8 cellular contexts compared by ENCODE assay signal in genomic region chr7:24979863-24980694, GRCh38. TPM values are rescaled to one million over a fixed set of nuclear protein-coding genes. Genes with fewer than 3 reads are reported as not detected.
DNase-seq lines count a peak whose midpoint lies in the region; ATAC-seq and TF ChIP-seq lines count a peak whose summit lies in the region.

TSS of gene OSBPL3 (minus strand) at chr7:24980178. CDS start at chr7:24892472, 87,706 bp downstream.

- peak; percentile 79 for ATAC-seq in HG02610 (IDR thresholded peaks at IDR 0.05; ENCODE audit: unreplicated experiment)
- peak; percentile 72 for ATAC-seq in activated naive CD8-positive, alpha-beta T cell treated with anti-CD3 and anti-CD28 coated beads, Interleukin-2, amount 10 ng/mL, durations not matched to agents 7 days and 5 days (ENCODE audit: low read depth)

- H3K14ac ChIP-seq in trophoblast cell (ENCODE audit: low read length): peak within 1 kb of the TSS; percentile 91

- H3K4me3 ChIP-seq in SU-DHL-6 (ENCODE audit: insufficient read depth, low read length, poor library complexity, severe bottlenecking): peak within 1 kb of the TSS; percentile 79
- H3K4me3 ChIP-seq in cardiac muscle cell: peak within 1 kb of the TSS; percentile 67
- peak within 1 kb of the TSS; percentile 87 for H3K4me3 ChIP-seq in trophoblast cell (ENCODE audit: low read depth, low read length)
- peak within 1 kb of the TSS; percentile 77 to 98 (median 86) for H3K4me3 ChIP-seq in transverse colon

- intact Hi-C loops in transverse colon (cut with DNase I; ENCODE audit: low total_unique reads): loop anchor here (10.0 kb wide), 2 partner anchors 85 to 155 kb away; no protein-coding TSS in a partner anchor

- peak within 1 kb of the TSS; percentile 93 for H4K12ac ChIP-seq in trophoblast cell (ENCODE audit: low read depth, low read length)

- H3F3A ChIP-seq in SU-DHL-6 (ENCODE audit: insufficient read depth): peaks cover 12% of the 10 kb centered on the region; the same call in 1 of the 2 replicates

- peak within 1 kb of the TSS; percentile 69 for H3K27ac ChIP-seq in SU-DHL-6 (ENCODE audit: low read depth, low read length)
- H3K27ac ChIP-seq in cardiac muscle cell: peak within 1 kb of the TSS; percentile 61
- H3K27ac ChIP-seq in trophoblast cell (ENCODE audit: low read depth, low read length): peak within 1 kb of the TSS; percentile 59
- H3K27ac ChIP-seq in transverse colon: peak within 1 kb of the TSS; percentile 86 to 90 (median 89)

- no peak for TF ChIP-seq EP300 in transverse colon (IDR thresholded peaks at IDR 0.05; ENCODE audit: low read depth)

- peak within 1 kb of the TSS; percentile 73 for H2AFZ ChIP-seq in SU-DHL-6 (ENCODE audit: low read depth, low read length, severe bottlenecking)
- H2AFZ ChIP-seq in trophoblast cell (ENCODE audit: insufficient read depth, low read length, poor library complexity): peak within 1 kb of the TSS; percentile 73

- TF ChIP-seq CTCF in GM10266 (IDR thresholded peaks at IDR 0.05; ENCODE audit: control insufficient read depth, insufficient read depth, low read depth, missing control alignments) (peak; percentile 52), SU-DHL-6 (IDR thresholded peaks at IDR 0.05; ENCODE audit: insufficient read depth, low read length, poor library complexity, severe bottlenecking) (no peak), cardiac muscle cell (IDR thresholded peaks at IDR 0.05; ENCODE audit: low read depth, low read length) (no peak), transverse colon (IDR thresholded peaks at IDR 0.05) (no peak)

- H3K18ac ChIP-seq in trophoblast cell (ENCODE audit: low read length): peak within 1 kb of the TSS; percentile 72

- H3K79me2 ChIP-seq in SU-DHL-6 (ENCODE audit: insufficient read depth, low read length) (peaks cover 49% of the 10 kb centered on the region), trophoblast cell (ENCODE audit: control insufficient read depth, insufficient read depth, low read length, poor library complexity) (peaks cover 4% of the 10 kb centered on the region)

- H3K9me3 Mint-ChIP-seq in activated naive CD8-positive, alpha-beta T cell treated with anti-CD3 and anti-CD28 coated beads, Interleukin-2, amount 10 ng/mL, durations not matched to agents 7 days and 5 days: no peaks in the 10 kb centered on the region

- peak within 1 kb of the TSS; percentile 96 for H4K8ac ChIP-seq in trophoblast cell (ENCODE audit: low read depth, low read length)

- H3K9me3 ChIP-seq in SU-DHL-6 (ENCODE audit: insufficient read depth, low read length): no peaks in the 10 kb centered on the region
- H3K9me3 ChIP-seq in cardiac muscle cell (ENCODE audit: low read depth): no peaks in the 10 kb centered on the region
- H3K9me3 ChIP-seq in trophoblast cell (ENCODE audit: insufficient read depth, low read depth, low read length): no peaks in the 10 kb centered on the region
- no peaks in the 10 kb centered on the region for H3K9me3 ChIP-seq in transverse colon

- H2BK5ac ChIP-seq in trophoblast cell (ENCODE audit: low read depth, low read length, poor library complexity): peak within 1 kb of the TSS; percentile 83

- no CpG with 5 or more reads among the region's 81 CpGs for WGBS in trophoblast cell (ENCODE audit: extremely low coverage, insufficient coverage, insufficient read length)
- WGBS in transverse colon (ENCODE audit: low coverage in 1 of 2), 2 donors: 0% methylated on average over 1 to 55 of the region's 81 CpGs

- peaks cover 9% of the 10 kb centered on the region for H3K36me3 Mint-ChIP-seq in activated naive CD8-positive, alpha-beta T cell treated with anti-CD3 and anti-CD28 coated beads, Interleukin-2, amount 10 ng/mL, durations not matched to agents 7 days and 5 days

- peaks cover 34% of the 10 kb centered on the region for H4K20me1 ChIP-seq in SU-DHL-6 (ENCODE audit: low read depth, low read length)

- peaks cover 42% of the 10 kb centered on the region for H3K4me1 Mint-ChIP-seq in activated naive CD8-positive, alpha-beta T cell treated with anti-CD3 and anti-CD28 coated beads, Interleukin-2, amount 10 ng/mL, durations not matched to agents 7 days and 5 days

- H3K4me3 Mint-ChIP-seq in activated naive CD8-positive, alpha-beta T cell treated with anti-CD3 and anti-CD28 coated beads, Interleukin-2, amount 10 ng/mL, durations not matched to agents 7 days and 5 days: peak within 1 kb of the TSS; percentile 86

- no peaks in the 10 kb centered on the region for H3K9me2 ChIP-seq in SU-DHL-6 (replicated peaks; ENCODE audit: insufficient read depth, low read length)

- H2BK12ac ChIP-seq in trophoblast cell (ENCODE audit: low read length): peak within 1 kb of the TSS; percentile 59

- peak within 1 kb of the TSS; percentile 84 for H3K9ac ChIP-seq in SU-DHL-6 (ENCODE audit: low read length)
- H3K9ac ChIP-seq in trophoblast cell (ENCODE audit: low read length): peak within 1 kb of the TSS; percentile 59

- H3K4me1 ChIP-seq in cardiac muscle cell (ENCODE audit: low read depth) (peaks cover 4% of the 10 kb centered on the region), trophoblast cell (ENCODE audit: control insufficient read depth in 1 of 2, insufficient read depth in 2 of 2, low read length in 2 of 2) (peaks cover 8 to 15% of the 10 kb centered on the region in 2 experiments), transverse colon (peaks cover 0 to 30% (median 17%) of the 10 kb centered on the region in 4 donors)

- no peak within 1 kb of the TSS for H3K23ac ChIP-seq in trophoblast cell (ENCODE audit: low read length)

- H3K36me3 ChIP-seq in SU-DHL-6 (ENCODE audit: low read length) (no peaks in the 10 kb centered on the region), cardiac muscle cell (no peaks in the 10 kb centered on the region), trophoblast cell (ENCODE audit: control insufficient read depth in 1 of 2, insufficient read depth in 2 of 2, low read length in 2 of 2) (no peaks in the 10 kb centered on the region), transverse colon (no peaks in the 10 kb centered on the region)

- H2AK5ac ChIP-seq in trophoblast cell (ENCODE audit: low read length): no peak within 1 kb of the TSS

- peak; percentile 71 for TF ChIP-seq POLR2A in transverse colon (IDR thresholded peaks at IDR 0.05)

- no peaks in the 10 kb centered on the region for H3K27me3 ChIP-seq in SU-DHL-6 (ENCODE audit: low read length)
- peaks cover 24% of the 10 kb centered on the region for H3K27me3 ChIP-seq in cardiac muscle cell
- peaks cover 6% of the 10 kb centered on the region for H3K27me3 ChIP-seq in trophoblast cell (ENCODE audit: insufficient read depth, low read length)
- no peaks in the 10 kb centered on the region for H3K27me3 ChIP-seq in transverse colon

- peak within 1 kb of the TSS; percentile 87 for H3K27ac Mint-ChIP-seq in activated naive CD8-positive, alpha-beta T cell treated with anti-CD3 and anti-CD28 coated beads, Interleukin-2, amount 10 ng/mL, durations not matched to agents 7 days and 5 days

- peak within 1 kb of the TSS; percentile 85 for H2BK120ac ChIP-seq in trophoblast cell (ENCODE audit: insufficient read depth, low read length, poor library complexity)

- peaks cover 3% of the 10 kb centered on the region for H3K27me3 Mint-ChIP-seq in activated naive CD8-positive, alpha-beta T cell treated with anti-CD3 and anti-CD28 coated beads, Interleukin-2, amount 10 ng/mL, durations not matched to agents 7 days and 5 days

- peak within 1 kb of the TSS; percentile 37 for H3K4ac ChIP-seq in trophoblast cell (ENCODE audit: low read depth, low read length)

- H4K91ac ChIP-seq in trophoblast cell (ENCODE audit: low read depth, low read length): peak within 1 kb of the TSS; percentile 80

- H3K4me2 ChIP-seq in SU-DHL-6 (ENCODE audit: low read depth, low read length, poor library complexity, severe bottlenecking): peak within 1 kb of the TSS; percentile 77
- H3K4me2 ChIP-seq in trophoblast cell (ENCODE audit: low read length): peak within 1 kb of the TSS; percentile 90

- POLR2A ChIA-PET in activated naive CD8-positive, alpha-beta T cell treated with anti-CD3 and anti-CD28 coated beads, Interleukin-2, amount 10 ng/mL, durations not matched to agents 7 days and 5 days (lab: Charles Lee): interaction anchor here (0.5 to 4.1 kb wide), 21 partner anchors 13 to 1465 kb away, joined by 3 to 50 read pairs (median 7); partner anchors contain the start of gene CYCS

- DNase-seq in GM10266 (ENCODE audit: extremely low spot score): peak; percentile 95
- DNase-seq in NCI-H1105 (lab: John Stamatoyannopoulos, UW): peak; percentile 88
- peak; percentile 98 for DNase-seq in activated naive CD8-positive, alpha-beta T cell treated with anti-CD3 and anti-CD28 coated beads, Interleukin-2, amount 10 ng/mL, durations not matched to agents 7 days and 5 days
- peak; percentile 97 to 99 for DNase-seq in cardiac muscle cell (ENCODE audit: low read depth in 1 of 2, low spot score in 1 of 2)
- peak; percentile 93 to 98 for DNase-seq in trophoblast cell
- peak; percentile 97 for DNase-seq in transverse colon

- H3K79me1 ChIP-seq in trophoblast cell (ENCODE audit: low read length): peaks cover 11% of the 10 kb centered on the region

- in situ Hi-C loops in transverse colon (cut with MboI; ENCODE audit: low pct_ligation_motif_present in 1 of 4, low pct_unique_long_range_greater_than_20kb in 1 of 4, low sequenced_read_pairs in 3 of 4): loop anchor here in 3 of 4 donors (10.0 kb wide), 3 partner anchors 85 to 165 kb away; no protein-coding TSS in a partner anchor

RNA-seq across cellular contexts. Expression of gene OSBPL3, which starts in this region (rescaled TPM):
- 10 to 100 TPM; 47.8 to 60.1 TPM for total RNA-seq in activated naive CD8-positive, alpha-beta T cell treated with anti-CD3 and anti-CD28 coated beads, Interleukin-2, amount 10 ng/mL, durations not matched to agents 7 days and 5 days
- total RNA-seq in cardiac muscle cell (5.3 and 8.2 TPM in 2 replicates), transverse colon (10 to 100 TPM in 1 of 4 donors, 1 to 10 TPM in 3; 6.7 to 20.6 (median 8.0) TPM)
- 3.3 and 7.5 TPM in 2 replicates for polyA plus RNA-seq in cardiac muscle cell
- 6.8 and 8.0 TPM in 2 replicates for polyA plus RNA-seq in trophoblast cell (2013)

Comparison
In these comparisons a context has a peak if more than half of its experiments do, and no peak if none do; other contexts are left out.
1. Peak in every context shown above with its lines: DNase-seq, ATAC-seq, H3K4me3 ChIP-seq and H3K27ac ChIP-seq.